In the genomic region with DNA sequence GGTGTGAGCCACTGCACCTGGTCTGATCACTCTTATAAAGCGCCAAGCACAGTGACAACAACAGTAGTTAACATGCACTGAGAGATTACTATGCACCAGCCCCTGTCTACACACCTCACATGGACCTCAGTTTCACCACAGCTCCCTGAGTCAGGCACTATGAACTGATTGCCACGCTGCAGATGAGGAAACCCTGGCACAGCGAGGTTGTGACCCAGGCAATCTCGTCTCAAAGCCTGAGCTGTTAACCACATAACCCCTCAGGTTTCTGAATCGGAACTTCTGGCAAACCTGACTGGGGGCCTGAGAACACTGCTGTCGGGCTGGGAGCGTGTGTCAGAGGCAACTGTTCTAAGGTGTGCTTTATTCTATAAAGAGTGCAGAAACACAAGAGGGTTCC, we compare ENCODE assay signal across 9 cellular contexts. TPM values are rescaled to one million over a fixed set of nuclear protein-coding genes. Genes with fewer than 3 reads are reported as not detected.
DNase-seq lines count a peak whose midpoint lies in the region; ATAC-seq and TF ChIP-seq lines count a peak whose summit lies in the region.
"Had no signal": no experiment of that assay in that cellular context is flagged by ENCODE, and none has a peak within 500 bp of the region (broad histone marks: within the 10 kb centered on the region; RNA-seq: fewer than 3 reads in every experiment).

No MANE protein-coding gene starts in this region.

- H3K4me1 ChIP-seq in BLaER1 treated with 17β-estradiol and CSF1 and Interleukin-3, amounts not matched to agents 10 nM and 100 nM = peaks cover 98 to 100% (median 100%) of the 10 kb centered on the region in 10 experiments
- H3K4me1 ChIP-seq in spleen = peaks cover 22 to 77% (median 46%) of the 10 kb centered on the region in 6 donors
- H3K4me1 ChIP-seq in stomach = peaks cover 27 to 72% (median 44%) of the 10 kb centered on the region in 4 donors

- peak overlapping the region; percentile 89 to 99 (median 96) for H3K4me2 ChIP-seq in BLaER1 treated with 17β-estradiol and CSF1 and Interleukin-3, amounts not matched to agents 10 nM and 100 nM

- TF ChIP-seq CTCF in spleen (IDR thresholded peaks at IDR 0.05 in 8 of 11, conservative IDR thresholded peaks at IDR 0.05 in 3 of 11) (no peak), lower leg skin (IDR thresholded peaks at IDR 0.05) (no peak), stomach (IDR thresholded peaks at IDR 0.05) (no peak)

- H3K27ac ChIP-seq in BLaER1 treated with 17β-estradiol and CSF1 and Interleukin-3, amounts not matched to agents 10 nM and 100 nM = peak overlapping the region in 7 of 11 experiments; percentile 17 to 77 (median 45); a peak in 12 of 22 replicates
- peak overlapping the region; percentile 8 for H3K27ac ChIP-seq in caudate nucleus (ENCODE audit: low read depth, low read length)
- peak overlapping the region in 3 of 8 donors; percentile 5 to 16 (median 15) for H3K27ac ChIP-seq in spleen
- H3K27ac ChIP-seq in stomach = peak overlapping the region in 1 of 5 donors; percentile 56

- no peak overlapping the region; a peak in 1 of 20 replicates for H3K4me3 ChIP-seq in BLaER1 treated with 17β-estradiol and CSF1 and Interleukin-3, amounts not matched to agents 10 nM and 100 nM
- H3K4me3 ChIP-seq in spleen (no peak overlapping the region), lower leg skin (ENCODE audit: low read depth, poor library complexity, severe bottlenecking) (no peak overlapping the region), stomach (no peak overlapping the region)

- H3K27me3 ChIP-seq in BLaER1 treated with 17β-estradiol and CSF1 and Interleukin-3, amounts not matched to agents 10 nM and 100 nM = no peaks in the 10 kb centered on the region
- H3K27me3 ChIP-seq in spleen (replicated peaks in 1 of 7) (no peaks in the 10 kb centered on the region), stomach (no peaks in the 10 kb centered on the region)

- no peak for TF ChIP-seq POLR2A in spleen (IDR thresholded peaks at IDR 0.05)
- no peak for TF ChIP-seq POLR2A in lower leg skin (IDR thresholded peaks at IDR 0.05)
- no peak for TF ChIP-seq POLR2A in stomach (IDR thresholded peaks at IDR 0.05)

- H3K4me3 Mint-ChIP-seq in activated CD4-positive, alpha-beta T cell treated with anti-CD3 and anti-CD28 coated beads for 36 hours = no peak overlapping the region

- H4K20me1 ChIP-seq in BLaER1 treated with 17β-estradiol and CSF1 and Interleukin-3, amounts not matched to agents 10 nM and 100 nM = peaks cover 0 to 59% (median 4%) of the 10 kb centered on the region in 11 experiments; a peak in 7 of 22 replicates

- no peaks in the 10 kb centered on the region for H3K9me3 ChIP-seq in BLaER1 treated with 17β-estradiol and CSF1 and Interleukin-3, amounts not matched to agents 10 nM and 100 nM (replicated peaks in 1 of 11)
- H3K9me3 ChIP-seq in spleen (no peaks in the 10 kb centered on the region), stomach (no peaks in the 10 kb centered on the region)

- peaks cover 30% of the 10 kb centered on the region for H3K36me3 Mint-ChIP-seq in activated CD4-positive, alpha-beta T cell treated with anti-CD3 and anti-CD28 coated beads for 36 hours (ENCODE audit: low read depth)

- CTCF ChIA-PET in activated CD4-positive, alpha-beta T cell treated with anti-CD3 and anti-CD28 coated beads for 36 hours (lab: Charles Lee) = interaction anchor here (0.6 to 4.1 kb wide), 9 partner anchors 15 to 183 kb away, joined by 3 to 18 read pairs (median 4); no protein-coding TSS in a partner anchor

- intact Hi-C loops in activated CD4-positive, alpha-beta T cell treated with anti-CD3 and anti-CD28 coated beads for 36 hours (cut with DNase I, micrococcal nuclease) = loop anchor here in 1 of 2 experiments (1.0 to 2.0 kb wide), 2 partner anchors 64 to 74 kb away; no protein-coding TSS in a partner anchor
- intact Hi-C loops in spleen (cut with DNase I; ENCODE audit: low total_unique reads) (no loop called here), lower leg skin (cut with DNase I; ENCODE audit: low total_unique reads) (no loop called here), stomach (cut with DNase I; ENCODE audit: low total_unique reads) (no loop called here)

- TF ChIP-seq EP300 in stomach (IDR thresholded peaks at IDR 0.05) = no peak

- H3K27ac Mint-ChIP-seq in activated CD4-positive, alpha-beta T cell treated with anti-CD3 and anti-CD28 coated beads for 36 hours = peak overlapping the region; percentile 75

- 44 to 57% (median 51%) methylated on average over 7 of the region's 7 CpGs for WGBS in spleen, 5 donors
- WGBS in lower leg skin, 2 donors = 57 to 71% methylated on average over 7 of the region's 7 CpGs
- whole genome bisulfite sequencing in stomach, 5 donors = 52 to 71% (median 62%) methylated on average over 7 of the region's 7 CpGs

- H3K36me3 ChIP-seq in BLaER1 treated with 17β-estradiol and CSF1 and Interleukin-3, amounts not matched to agents 10 nM and 100 nM = peaks cover 6 to 43% (median 20%) of the 10 kb centered on the region in 11 experiments; a peak in 19 of 22 replicates
- H3K36me3 ChIP-seq in spleen = peaks cover 0 to 97% (median 6%) of the 10 kb centered on the region in 6 donors
- H3K36me3 ChIP-seq in stomach = peaks cover 3 to 22% (median 12%) of the 10 kb centered on the region in 4 donors

- peak; percentile 93 for ATAC-seq in activated CD4-positive, alpha-beta T cell treated with anti-CD3 and anti-CD28 coated beads for 36 hours
- ATAC-seq in GM19455 (IDR thresholded peaks at IDR 0.05; ENCODE audit: unreplicated experiment) (no peak), GM19397 (IDR thresholded peaks at IDR 0.05; ENCODE audit: unreplicated experiment) (no peak)

- H3K27me3 Mint-ChIP-seq in activated CD4-positive, alpha-beta T cell treated with anti-CD3 and anti-CD28 coated beads for 36 hours = no peaks in the 10 kb centered on the region

- POLR2A ChIA-PET in activated CD4-positive, alpha-beta T cell treated with anti-CD3 and anti-CD28 coated beads for 36 hours (lab: Charles Lee) = interaction anchor here (0.6 kb wide), 1 partner anchor 367 kb away, joined by 3 read pairs; no protein-coding TSS in a partner anchor

- peak; percentile 78 for DNase-seq in activated CD4-positive, alpha-beta T cell treated with anti-CD3 and anti-CD28 coated beads for 36 hours
- DNase-seq in caudate nucleus (lab: John Stamatoyannopoulos, UW) (no peak), spleen (peak; percentile 47), lower leg skin (ENCODE audit: low spot score in 2 of 2) (no peak), stomach (no peak)
- DNase-seq: DMS 273 treated with DMSO at 0.1 percent for 48 hours had no signal

- peaks cover 30% of the 10 kb centered on the region for H3K4me1 Mint-ChIP-seq in activated CD4-positive, alpha-beta T cell treated with anti-CD3 and anti-CD28 coated beads for 36 hours

- H3K9ac ChIP-seq in BLaER1 treated with 17β-estradiol and CSF1 and Interleukin-3, amounts not matched to agents 10 nM and 100 nM = peak overlapping the region; percentile 2 to 43 (median 25); a peak in 12 of 22 replicates

- no peaks in the 10 kb centered on the region for H3K9me3 Mint-ChIP-seq in activated CD4-positive, alpha-beta T cell treated with anti-CD3 and anti-CD28 coated beads for 36 hours (ENCODE audit: low read depth)

RNA-seq across cellular contexts. Expression of gene FSCN1, which starts 38.1 kb away (rescaled TPM):
- 10 to 100 TPM; 18.5 to 21.0 TPM for total RNA-seq in activated CD4-positive, alpha-beta T cell treated with anti-CD3 and anti-CD28 coated beads for 36 hours
- total RNA-seq in spleen (100 to 1,000 TPM in 4 of 7 donors, 10 to 100 TPM in 3; 63.8 to 162 (median 101) TPM), lower leg skin (100 to 1,000 TPM in 3 of 4 donors, 10 to 100 TPM in 1; 88.7 to 114 (median 106) TPM), stomach (10 to 100 TPM; 10.5 to 31.6 (median 20.4) TPM)
- polyA plus RNA-seq in spleen (10 to 100 TPM; 31.9 to 72.1 (median 33.5) TPM), stomach (10 to 100 TPM; 16.2 to 31.4 (median 29.0) TPM)

Comparison
In these comparisons a context has a peak if more than half of its experiments do, and no peak if none do; other contexts are left out.
1. DNase-seq: peak in activated CD4-positive, alpha-beta T cell treated with anti-CD3 and anti-CD28 coated beads for 36 hours (single experiment) and spleen (single experiment); none in caudate nucleus (0 of 61), lower leg skin (0 of 2) and stomach (single experiment).